Comparison of ENCODE assay signal across 20 cellular contexts in the genomic region with DNA sequence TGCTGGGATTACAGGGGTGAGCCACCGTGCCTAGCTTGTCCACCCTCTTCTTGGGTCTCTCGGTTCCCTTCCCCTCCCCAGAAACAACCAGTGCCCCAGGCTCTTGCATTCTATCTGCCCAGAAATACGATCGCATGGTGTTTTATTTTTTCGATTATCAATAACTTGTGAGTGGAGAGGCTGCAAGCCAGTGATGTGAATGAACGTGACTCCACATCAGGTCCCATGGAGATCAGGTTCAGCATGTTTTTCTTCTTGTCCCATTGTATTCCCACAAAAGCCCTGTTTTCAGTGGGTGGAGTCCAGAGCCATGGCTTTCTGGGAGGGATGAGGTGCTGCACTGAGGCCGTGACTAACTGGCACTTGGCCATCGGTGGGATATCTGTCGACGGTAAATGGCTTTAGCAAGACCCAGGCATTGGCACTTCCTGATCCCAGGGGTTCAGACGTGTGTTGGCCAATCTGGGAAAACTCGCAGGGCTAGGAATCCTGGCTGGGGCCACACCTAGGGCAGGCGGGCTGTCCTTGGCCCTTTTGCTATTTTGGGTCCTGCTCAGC. TPM values are rescaled to one million over a fixed set of nuclear protein-coding genes. Genes with fewer than 3 reads are reported as not detected.
"Had no signal": no experiment of that assay in that cellular context is flagged by ENCODE, and none has a peak within 500 bp of the region (broad histone marks: within the 10 kb centered on the region; RNA-seq: fewer than 3 reads in every experiment).

No MANE protein-coding gene starts in this region.

- H3K36me3 ChIP-seq: ascending aorta, esophagus muscularis mucosa, neural progenitor cell, ovary, sigmoid colon, upper lobe of left lung had no signal

- FAIRE-seq: bronchial epithelial cell had no signal

- ATAC-seq: activated naive CD8-positive, alpha-beta T cell treated with anti-CD3 and anti-CD28 coated beads, Interleukin-2, amount 50 U/mL, for 24 hours; stimulated activated naive CD8-positive, alpha-beta T cell treated with anti-CD3 and anti-CD28 coated beads, Interleukin-15, amount 100 ng/mL, for 72 hours; T-cell had no signal

- DNase-seq: activated CD4-positive, CD25-positive, alpha-beta regulatory T cell treated with anti-CD3 and anti-CD28 coated beads, Interleukin-2, amount 50 U/mL, for 72 hours; activated naive CD4-positive, alpha-beta T cell; activated naive CD8-positive, alpha-beta T cell treated with anti-CD3 and anti-CD28 coated beads, Interleukin-2, amount 50 U/mL, for 24 hours; dorsolateral prefrontal cortex; hypothalamus; ovary; sigmoid colon; stimulated activated CD4-positive, alpha-beta T cell treated with anti-CD3 and anti-CD28 coated beads, Interleukin-1b, Interleukin-23, amount 100 ng/mL, for 48 hours; stimulated activated naive CD8-positive, alpha-beta T cell treated with anti-CD3 and anti-CD28 coated beads, Interleukin-15, amount 100 ng/mL, for 72 hours; T-cell; T1000; upper lobe of left lung had no signal

- H3K27ac ChIP-seq: ascending aorta, dorsolateral prefrontal cortex, esophagus muscularis mucosa, neural progenitor cell, ovary, sigmoid colon, upper lobe of left lung had no signal

- H3K9me3 ChIP-seq: ascending aorta, esophagus muscularis mucosa, ovary, sigmoid colon, upper lobe of left lung had no signal

- H3K4me1 ChIP-seq: ascending aorta, esophagus muscularis mucosa, neural progenitor cell, sigmoid colon, upper lobe of left lung had no signal

- H3K4me3 ChIP-seq: ascending aorta, dorsolateral prefrontal cortex, esophagus muscularis mucosa, neural progenitor cell, ovary, sigmoid colon, upper lobe of left lung had no signal

- H3K27me3 ChIP-seq: ascending aorta, dorsolateral prefrontal cortex, esophagus muscularis mucosa, neural progenitor cell, ovary, sigmoid colon, upper lobe of left lung had no signal

RNA-seq across cellular contexts. Expression of a gene that starts 12.7 kb away (rescaled TPM):
- total RNA-seq: activated CD8-positive, alpha-beta memory T cell treated with anti-CD3 and anti-CD28 coated beads for 36 hours; ascending aorta; bronchial epithelial cell; chondrocyte; dorsolateral prefrontal cortex; esophagus muscularis mucosa; fibroblast of villous mesenchyme; T-cell; temporal lobe had no signal
